2 cellular contexts compared by ENCODE assay signal in genomic region chr1:95686217-95686616, GRCh38.
TF ChIP-seq lines count a peak whose summit lies in the region.

No MANE protein-coding gene starts in this region.

TF ChIP-seq in A549, 52 proteins besides CTCF, POLR2A, EP300 and RAD21 (continued from another document):
- TF ChIP-seq HES2 (IDR thresholded peaks at IDR 0.05), result no peak
- TF ChIP-seq NFE2L2 (conservative IDR thresholded peaks at IDR 0.05; ENCODE audit: low read length), result peak; percentile 69
- no peak for TF ChIP-seq ZC3H11A (IDR thresholded peaks at IDR 0.05)
- TF ChIP-seq ATOH8 (CRISPR knock-in tag; IDR thresholded peaks at IDR 0.05; ENCODE audit: low read depth), result no peak
- no peak for TF ChIP-seq FOSL2 (IDR thresholded peaks at IDR 0.05)
- TF ChIP-seq FOSL2 (CRISPR knock-in tag; IDR thresholded peaks at IDR 0.05), result peak; percentile 28; the same call in 1 of the 2 replicates

TF ChIP-seq in endothelial cell of umbilical vein, 7 proteins besides CTCF, POLR2A, EP300 and RAD21 (continued from another document):
- peak; percentile 3 for TF ChIP-seq JUN (IDR thresholded peaks at IDR 0.05; ENCODE audit: borderline replicate concordance, insufficient read depth, insufficient read length, low read depth)
